Comparison of ENCODE assay signal across 10 cellular contexts in the genomic region with DNA sequence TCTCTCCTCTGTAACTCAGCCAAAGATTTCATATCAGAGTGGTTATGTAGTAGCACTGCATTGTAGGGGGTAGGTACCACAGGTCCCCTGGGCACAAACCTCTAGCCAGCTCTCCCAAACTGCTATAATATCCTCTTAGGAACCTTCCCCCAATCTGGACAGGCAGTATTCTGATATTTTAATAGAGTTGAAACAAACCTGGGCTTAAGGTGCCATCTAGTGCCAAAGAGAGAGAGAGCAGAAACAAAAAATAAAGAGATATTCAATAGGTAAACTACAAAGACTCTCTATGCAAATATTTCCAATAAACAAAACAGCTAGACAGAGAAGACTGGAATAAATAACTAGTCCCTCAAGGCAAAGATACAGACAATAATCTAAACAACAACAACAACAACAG.
DNase-seq lines count a peak whose midpoint lies in the region; ATAC-seq and TF ChIP-seq lines count a peak whose summit lies in the region.
"Had no signal": no experiment of that assay in that cellular context is flagged by ENCODE, and none has a peak within 500 bp of the region (broad histone marks: within the 10 kb centered on the region; RNA-seq: fewer than 3 reads in every experiment).

No MANE protein-coding gene starts in this region.

- no TSS peak for BruUV-seq in Caco-2 (replicated peaks; lab: Mats Ljungman, UMichigan)

- peak; percentile 27 to 35 for TF ChIP-seq CTCF in Caco-2 (IDR thresholded peaks at IDR 0.05; ENCODE audit: insufficient read depth in 1 of 2, low read depth in 1 of 2, low read length in 1 of 2, severe bottlenecking in 1 of 2, unreplicated experiment in 1 of 2)
- no peak for TF ChIP-seq CTCF in left lung (IDR thresholded peaks at IDR 0.05)
- no peak for TF ChIP-seq CTCF in gastroesophageal sphincter (IDR thresholded peaks at IDR 0.05)

- no peak overlapping the region for H3K4me3 Mint-ChIP-seq in Caco-2 (ENCODE audit: unreplicated experiment)
- H3K4me3 Mint-ChIP-seq: activated naive CD4-positive, alpha-beta T cell treated with anti-CD3 and anti-CD28 coated beads, Interleukin-2, amount 10 ng/mL, durations not matched to agents 7 days and 5 days had no signal

- H3K36me3 ChIP-seq in Caco-2 (ENCODE audit: control insufficient read depth, insufficient read depth, low read length) = no peaks in the 10 kb centered on the region
- no peaks in the 10 kb centered on the region; the same call in 1 of the 2 replicates for H3K36me3 ChIP-seq in Karpas-422 (ENCODE audit: insufficient read depth, low read length)
- no peaks in the 10 kb centered on the region for H3K36me3 ChIP-seq in left lung
- H3K36me3 ChIP-seq in gastroesophageal sphincter = no peaks in the 10 kb centered on the region

- H3K27me3 Mint-ChIP-seq in Caco-2 (ENCODE audit: insufficient read depth, unreplicated experiment) = peaks cover 3% of the 10 kb centered on the region
- H3K27me3 Mint-ChIP-seq: activated naive CD4-positive, alpha-beta T cell treated with anti-CD3 and anti-CD28 coated beads, Interleukin-2, amount 10 ng/mL, durations not matched to agents 7 days and 5 days had no signal

- no peaks in the 10 kb centered on the region for H3K9me3 ChIP-seq in Caco-2
- 0 out of 2 replicates have a peak, but pooled peaks cover 4% of the 10 kb centered on the region for H3K9me3 ChIP-seq in Karpas-422 (ENCODE audit: low read length)
- no peaks in the 10 kb centered on the region for H3K9me3 ChIP-seq in left lung
- H3K9me3 ChIP-seq in gastroesophageal sphincter = peaks cover 0 to 8% (median 0%) of the 10 kb centered on the region in 3 donors

- H3K27ac ChIP-seq in Karpas-422 (ENCODE audit: low read length) (no peak overlapping the region), left lung (no peak overlapping the region), gastroesophageal sphincter (no peak overlapping the region)

- H3K4me1 ChIP-seq in Caco-2 (no peaks in the 10 kb centered on the region), Karpas-422 (ENCODE audit: low read length) (no peaks in the 10 kb centered on the region; the same call in 1 of the 2 replicates), left lung (no peaks in the 10 kb centered on the region), gastroesophageal sphincter (no peaks in the 10 kb centered on the region)

- H3K27me3 ChIP-seq in Caco-2 (replicated peaks; ENCODE audit: control insufficient read depth, insufficient read depth, low read length) (no peaks in the 10 kb centered on the region), Karpas-422 (ENCODE audit: low read length) (no peaks in the 10 kb centered on the region), left lung (no peaks in the 10 kb centered on the region), gastroesophageal sphincter (no peaks in the 10 kb centered on the region)

- intact Hi-C loops in Caco-2 (cut with micrococcal nuclease; ENCODE audit: unreplicated experiment) (loop anchor here (1.0 kb wide), 3 partner anchors 522 to 691 kb away; no protein-coding TSS in a partner anchor), left lung (cut with DNase I) (no loop called here)

- peak overlapping the region; percentile 95 for H2AFZ ChIP-seq in Karpas-422 (ENCODE audit: low read length)

- ATAC-seq in left lung (peak; percentile 70), gastroesophageal sphincter (no peak), HG03196 (IDR thresholded peaks at IDR 0.05; ENCODE audit: unreplicated experiment) (no peak)
- ATAC-seq: GM12878 had no signal

- peaks cover 6% of the 10 kb centered on the region for H3K9me3 Mint-ChIP-seq in Caco-2 (ENCODE audit: unreplicated experiment)

- DNase-seq in Caco-2 (peak in 1 of 2 experiments; percentile 13), Karpas-422 (peak; percentile 74), SW480 (ENCODE audit: low spot score) (peak; percentile 22), left lung (no peak), HK-2 (ENCODE audit: unreplicated experiment) (no peak)
- DNase-seq in activated CD4-positive, CD25-positive, alpha-beta regulatory T cell (lab: John Stamatoyannopoulos, UW) = no peak
- DNase-seq: activated naive CD4-positive, alpha-beta T cell treated with anti-CD3 and anti-CD28 coated beads, Interleukin-2, amount 10 ng/mL, durations not matched to agents 7 days and 5 days had no signal

- POLR2A ChIA-PET in Caco-2 (lab: Charles Lee) = no interaction called here

- H3K9me2 ChIP-seq in Karpas-422 (replicated peaks; ENCODE audit: insufficient read depth, low read length) = no peaks in the 10 kb centered on the region

- H3K4me2 ChIP-seq in Karpas-422 (ENCODE audit: low read depth, low read length, poor library complexity, severe bottlenecking) = no peak overlapping the region

- CTCF ChIA-PET in Caco-2 (lab: Charles Lee) = no interaction called here

- H3K4me1 Mint-ChIP-seq in Caco-2 (ENCODE audit: low read depth, unreplicated experiment) = no peaks in the 10 kb centered on the region
- H3K4me1 Mint-ChIP-seq: activated naive CD4-positive, alpha-beta T cell treated with anti-CD3 and anti-CD28 coated beads, Interleukin-2, amount 10 ng/mL, durations not matched to agents 7 days and 5 days had no signal

- no peak overlapping the region for H3K9ac ChIP-seq in Karpas-422 (ENCODE audit: low read length)

- H3K27ac Mint-ChIP-seq in Caco-2 (ENCODE audit: unreplicated experiment) = no peak overlapping the region
- H3K27ac Mint-ChIP-seq: activated naive CD4-positive, alpha-beta T cell treated with anti-CD3 and anti-CD28 coated beads, Interleukin-2, amount 10 ng/mL, durations not matched to agents 7 days and 5 days had no signal

- H4K20me1 ChIP-seq in Karpas-422 (ENCODE audit: insufficient read depth, low read depth, low read length) = no peaks in the 10 kb centered on the region

- no peak for TF ChIP-seq POLR2A in gastroesophageal sphincter (IDR thresholded peaks at IDR 0.05)

- H3K79me2 ChIP-seq in Karpas-422 (ENCODE audit: low read length) = no peaks in the 10 kb centered on the region

- TF ChIP-seq EP300 in gastroesophageal sphincter (IDR thresholded peaks at IDR 0.05) = no peak

- H3K4me3 ChIP-seq in Caco-2 (ENCODE audit: low read depth, low read length) = no peak overlapping the region
- no peak overlapping the region for H3K4me3 ChIP-seq in Karpas-422 (ENCODE audit: low read length)
- no peak overlapping the region for H3K4me3 ChIP-seq in left lung
- no peak overlapping the region for H3K4me3 ChIP-seq in gastroesophageal sphincter
- H3K4me3 ChIP-seq: GM12878 had no signal

- no peaks in the 10 kb centered on the region for H3K36me3 Mint-ChIP-seq in Caco-2 (ENCODE audit: insufficient read depth, unreplicated experiment)
- H3K36me3 Mint-ChIP-seq: activated naive CD4-positive, alpha-beta T cell treated with anti-CD3 and anti-CD28 coated beads, Interleukin-2, amount 10 ng/mL, durations not matched to agents 7 days and 5 days had no signal

Comparison
In these comparisons a context has a peak if more than half of its experiments do, and no peak if none do; other contexts are left out.
1. DNase-seq: peak in Karpas-422 (single experiment) and SW480 (single experiment); none in left lung (0 of 2), HK-2 (single experiment) and activated CD4-positive, CD25-positive, alpha-beta regulatory T cell (0 of 4).
2. CTCF ChIP-seq: peak in Caco-2 (2 of 2); none in left lung (0 of 2) and gastroesophageal sphincter (0 of 4).